Comparison of ENCODE assay signal across 8 cellular contexts in genomic region chr10:93566435-93567276, GRCh38. TPM values are rescaled to one million over a fixed set of nuclear protein-coding genes. Genes with fewer than 3 reads are reported as not detected.
DNase-seq lines count a peak whose midpoint lies in the region; ATAC-seq and TF ChIP-seq lines count a peak whose summit lies in the region.

FFAR4 (plus strand) TSS chr10:93566665; CDS start chr10:93566721, 56 bp downstream.

- H3K4me1 ChIP-seq in cardiac muscle cell (ENCODE audit: low read depth), result no peaks in the 10 kb centered on the region

- H3K36me3 ChIP-seq in cardiac muscle cell, result no peaks in the 10 kb centered on the region

- H3K27me3 ChIP-seq in cardiac muscle cell, result peaks cover 95% of the 10 kb centered on the region

- H3K4me3 ChIP-seq in cardiac muscle cell, result peak within 1 kb of the TSS; percentile 20

- ATAC-seq in GM21360 (IDR thresholded peaks at IDR 0.05; ENCODE audit: unreplicated experiment), result no peak

- DNase-seq in ELF-1 (ENCODE audit: low read depth, low spot score) (peak; percentile 60), NCI-H774 (lab: John Stamatoyannopoulos, UW) (peak; percentile 27), cardiac muscle cell (ENCODE audit: low read depth in 1 of 2, low spot score in 1 of 2) (peak; percentile 8 to 9), posterior cingulate gyrus (peak in 9 of 10 donors; percentile 13 to 89 (median 36))
- no peak for DNase-seq in activated effector memory CD4-positive, alpha-beta T cell treated with Interleukin-2 at 50 U/mL for 16 hours
- no peak for DNase-seq in stimulated activated CD4-positive, alpha-beta T cell treated with anti-CD3 and anti-CD28 coated beads, Interleukin-2, amount 100 ng/mL, for 24 hours
- no peak for DNase-seq in activated CD8-positive, alpha-beta memory T cell treated with anti-CD3 and anti-CD28 coated beads for 24 hours

- intact Hi-C loops in posterior cingulate gyrus (cut with DNase I), result no loop called here

- no peak within 1 kb of the TSS for H3K27ac ChIP-seq in cardiac muscle cell

- H3K9me3 ChIP-seq in cardiac muscle cell (ENCODE audit: low read depth), result no peaks in the 10 kb centered on the region

- no peak for TF ChIP-seq CTCF in cardiac muscle cell (IDR thresholded peaks at IDR 0.05; ENCODE audit: low read depth, low read length)

RNA-seq across cellular contexts. Expression of gene FFAR4, which starts in this region (rescaled TPM):
- not detected in 2 replicates for total RNA-seq in cardiac muscle cell
- polyA plus RNA-seq in cardiac muscle cell, result not detected in 2 replicates

Comparison
In these comparisons a context has a peak if more than half of its experiments do, and no peak if none do; other contexts are left out.
1. Peak in DNase-seq and H3K4me3 ChIP-seq in cardiac muscle cell; RNA of the gene not detected or under 1 TPM.
2. DNase-seq: peak in ELF-1 (single experiment), NCI-H774 (single experiment) and posterior cingulate gyrus (9 of 10); none in activated effector memory CD4-positive, alpha-beta T cell treated with Interleukin-2 at 50 U/mL for 16 hours (single experiment), stimulated activated CD4-positive, alpha-beta T cell treated with anti-CD3 and anti-CD28 coated beads, Interleukin-2, amount 100 ng/mL, for 24 hours (0 of 2) and activated CD8-positive, alpha-beta memory T cell treated with anti-CD3 and anti-CD28 coated beads for 24 hours (single experiment).